2 cellular contexts compared by ENCODE assay signal in the genomic region with DNA sequence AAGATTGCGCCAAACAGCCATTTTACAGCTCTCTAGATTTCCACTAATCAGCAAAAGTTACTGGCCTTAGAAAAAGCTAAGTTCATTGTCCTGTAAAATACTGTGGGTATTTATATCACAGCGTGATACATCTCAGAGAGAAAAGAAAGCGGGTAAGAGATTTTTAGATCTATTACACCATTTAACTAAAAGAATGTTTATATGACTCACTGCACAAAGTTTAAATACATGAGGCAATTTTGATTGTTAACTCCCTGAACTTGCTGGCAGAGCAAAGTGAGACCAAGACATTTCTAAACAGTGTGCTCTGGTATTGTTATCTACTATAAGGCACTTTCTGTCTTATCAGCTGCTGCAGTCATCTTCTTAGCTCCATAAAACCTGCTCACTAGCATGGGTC.
TF ChIP-seq lines count a peak whose summit lies in the region.

No MANE protein-coding gene starts in this region.

TF ChIP-seq in WTC11, 78 proteins besides CTCF, POLR2A, EP300 and RAD21 (continued from another document):
- TF ChIP-seq, protein P1, sequence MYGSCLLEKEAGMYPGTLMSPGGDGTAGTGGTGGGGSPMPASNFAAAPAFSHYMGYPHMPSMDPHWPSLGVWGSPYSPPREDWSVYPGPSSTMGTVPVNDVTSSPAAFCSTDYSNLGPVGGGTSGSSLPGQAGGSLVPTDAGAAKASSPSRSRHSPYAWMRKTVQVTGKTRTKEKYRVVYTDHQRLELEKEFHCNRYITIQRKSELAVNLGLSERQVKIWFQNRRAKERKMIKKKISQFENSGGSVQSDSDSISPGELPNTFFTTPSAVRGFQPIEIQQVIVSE (CRISPR knock-in tag; IDR thresholded peaks at IDR 0.05; ENCODE audit: borderline replicate concordance): no peak
- TF ChIP-seq, protein P2, sequence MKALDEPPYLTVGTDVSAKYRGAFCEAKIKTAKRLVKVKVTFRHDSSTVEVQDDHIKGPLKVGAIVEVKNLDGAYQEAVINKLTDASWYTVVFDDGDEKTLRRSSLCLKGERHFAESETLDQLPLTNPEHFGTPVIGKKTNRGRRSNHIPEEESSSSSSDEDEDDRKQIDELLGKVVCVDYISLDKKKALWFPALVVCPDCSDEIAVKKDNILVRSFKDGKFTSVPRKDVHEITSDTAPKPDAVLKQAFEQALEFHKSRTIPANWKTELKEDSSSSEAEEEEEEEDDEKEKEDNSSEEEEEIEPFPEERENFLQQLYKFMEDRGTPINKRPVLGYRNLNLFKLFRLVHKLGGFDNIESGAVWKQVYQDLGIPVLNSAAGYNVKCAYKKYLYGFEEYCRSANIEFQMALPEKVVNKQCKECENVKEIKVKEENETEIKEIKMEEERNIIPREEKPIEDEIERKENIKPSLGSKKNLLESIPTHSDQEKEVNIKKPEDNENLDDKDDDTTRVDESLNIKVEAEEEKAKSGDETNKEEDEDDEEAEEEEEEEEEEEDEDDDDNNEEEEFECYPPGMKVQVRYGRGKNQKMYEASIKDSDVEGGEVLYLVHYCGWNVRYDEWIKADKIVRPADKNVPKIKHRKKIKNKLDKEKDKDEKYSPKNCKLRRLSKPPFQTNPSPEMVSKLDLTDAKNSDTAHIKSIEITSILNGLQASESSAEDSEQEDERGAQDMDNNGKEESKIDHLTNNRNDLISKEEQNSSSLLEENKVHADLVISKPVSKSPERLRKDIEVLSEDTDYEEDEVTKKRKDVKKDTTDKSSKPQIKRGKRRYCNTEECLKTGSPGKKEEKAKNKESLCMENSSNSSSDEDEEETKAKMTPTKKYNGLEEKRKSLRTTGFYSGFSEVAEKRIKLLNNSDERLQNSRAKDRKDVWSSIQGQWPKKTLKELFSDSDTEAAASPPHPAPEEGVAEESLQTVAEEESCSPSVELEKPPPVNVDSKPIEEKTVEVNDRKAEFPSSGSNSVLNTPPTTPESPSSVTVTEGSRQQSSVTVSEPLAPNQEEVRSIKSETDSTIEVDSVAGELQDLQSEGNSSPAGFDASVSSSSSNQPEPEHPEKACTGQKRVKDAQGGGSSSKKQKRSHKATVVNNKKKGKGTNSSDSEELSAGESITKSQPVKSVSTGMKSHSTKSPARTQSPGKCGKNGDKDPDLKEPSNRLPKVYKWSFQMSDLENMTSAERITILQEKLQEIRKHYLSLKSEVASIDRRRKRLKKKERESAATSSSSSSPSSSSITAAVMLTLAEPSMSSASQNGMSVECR (CRISPR knock-in tag; IDR thresholded peaks at IDR 0.05; ENCODE audit: borderline replicate concordance): no peak
- TF ChIP-seq, protein P3, sequence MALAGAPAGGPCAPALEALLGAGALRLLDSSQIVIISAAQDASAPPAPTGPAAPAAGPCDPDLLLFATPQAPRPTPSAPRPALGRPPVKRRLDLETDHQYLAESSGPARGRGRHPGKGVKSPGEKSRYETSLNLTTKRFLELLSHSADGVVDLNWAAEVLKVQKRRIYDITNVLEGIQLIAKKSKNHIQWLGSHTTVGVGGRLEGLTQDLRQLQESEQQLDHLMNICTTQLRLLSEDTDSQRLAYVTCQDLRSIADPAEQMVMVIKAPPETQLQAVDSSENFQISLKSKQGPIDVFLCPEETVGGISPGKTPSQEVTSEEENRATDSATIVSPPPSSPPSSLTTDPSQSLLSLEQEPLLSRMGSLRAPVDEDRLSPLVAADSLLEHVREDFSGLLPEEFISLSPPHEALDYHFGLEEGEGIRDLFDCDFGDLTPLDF (CRISPR knock-in tag; IDR thresholded peaks at IDR 0.05): no peak
- TF ChIP-seq RORB (CRISPR knock-in tag; IDR thresholded peaks at IDR 0.05): no peak
- no peak for TF ChIP-seq FOXK1 (CRISPR knock-in tag; IDR thresholded peaks at IDR 0.05)
- no peak for TF ChIP-seq IRF2 (CRISPR knock-in tag; IDR thresholded peaks at IDR 0.05; ENCODE audit: borderline replicate concordance, low read depth)
- no peak for TF ChIP-seq GRHL2 (CRISPR knock-in tag; IDR thresholded peaks at IDR 0.05; ENCODE audit: insufficient replicate concordance, severe bottlenecking)
- TF ChIP-seq KAT7 (CRISPR knock-in tag; IDR thresholded peaks at IDR 0.05; ENCODE audit: borderline replicate concordance): no peak
- TF ChIP-seq TEAD4 (CRISPR knock-in tag; IDR thresholded peaks at IDR 0.05): no peak
- no peak for TF ChIP-seq PRRX2 (CRISPR knock-in tag; IDR thresholded peaks at IDR 0.05)
- TF ChIP-seq, protein P4, sequence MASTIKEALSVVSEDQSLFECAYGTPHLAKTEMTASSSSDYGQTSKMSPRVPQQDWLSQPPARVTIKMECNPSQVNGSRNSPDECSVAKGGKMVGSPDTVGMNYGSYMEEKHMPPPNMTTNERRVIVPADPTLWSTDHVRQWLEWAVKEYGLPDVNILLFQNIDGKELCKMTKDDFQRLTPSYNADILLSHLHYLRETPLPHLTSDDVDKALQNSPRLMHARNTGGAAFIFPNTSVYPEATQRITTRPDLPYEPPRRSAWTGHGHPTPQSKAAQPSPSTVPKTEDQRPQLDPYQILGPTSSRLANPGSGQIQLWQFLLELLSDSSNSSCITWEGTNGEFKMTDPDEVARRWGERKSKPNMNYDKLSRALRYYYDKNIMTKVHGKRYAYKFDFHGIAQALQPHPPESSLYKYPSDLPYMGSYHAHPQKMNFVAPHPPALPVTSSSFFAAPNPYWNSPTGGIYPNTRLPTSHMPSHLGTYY (CRISPR knock-in tag; IDR thresholded peaks at IDR 0.05): no peak
- TF ChIP-seq, protein P5, sequence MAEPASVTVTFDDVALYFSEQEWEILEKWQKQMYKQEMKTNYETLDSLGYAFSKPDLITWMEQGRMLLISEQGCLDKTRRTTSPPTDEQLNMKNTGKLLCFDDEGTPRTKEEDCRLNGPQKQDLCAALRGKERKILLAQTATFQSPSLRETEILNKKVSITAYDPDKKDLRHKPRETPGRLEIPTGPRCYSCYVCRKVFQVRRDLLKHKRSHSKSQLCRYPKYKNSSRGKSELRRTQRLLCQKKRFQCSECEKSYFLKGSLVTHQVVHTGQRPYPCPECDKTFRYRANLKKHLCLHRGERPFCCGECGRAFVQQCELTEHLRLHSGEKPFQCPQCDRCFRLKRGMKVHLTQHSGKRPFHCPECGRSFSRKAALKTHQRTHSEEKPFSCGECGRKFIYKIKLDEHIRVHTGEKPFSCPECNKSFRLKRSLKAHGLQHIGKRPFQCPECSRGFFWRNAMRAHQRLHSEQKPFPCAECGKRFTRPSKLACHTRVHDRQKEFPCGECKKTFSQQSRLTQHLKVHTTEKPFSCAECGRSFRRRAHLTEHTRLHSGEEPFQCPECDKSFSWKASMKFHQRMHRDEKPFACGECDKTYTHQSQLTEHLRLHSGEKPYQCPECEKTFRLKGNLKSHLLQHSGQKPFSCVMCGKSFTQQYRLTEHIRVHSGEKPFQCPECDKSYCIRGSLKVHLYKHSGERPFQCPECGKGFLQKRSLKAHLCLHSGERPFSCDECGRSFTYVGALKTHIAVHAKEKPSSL (CRISPR knock-in tag; conservative IDR thresholded peaks at IDR 0.05): no peak
- TF ChIP-seq ZNF396 (CRISPR knock-in tag; IDR thresholded peaks at IDR 0.05; ENCODE audit: borderline replicate concordance): no peak
- no peak for TF ChIP-seq EMX1 (CRISPR knock-in tag; IDR thresholded peaks at IDR 0.05)

TF ChIP-seq in SK-N-SH treated with all-trans-retinoic acid at 6 μM for 48 hours, 23 proteins besides CTCF, POLR2A, EP300 and RAD21 (continued from another document):
- TF ChIP-seq, protein P6, sequence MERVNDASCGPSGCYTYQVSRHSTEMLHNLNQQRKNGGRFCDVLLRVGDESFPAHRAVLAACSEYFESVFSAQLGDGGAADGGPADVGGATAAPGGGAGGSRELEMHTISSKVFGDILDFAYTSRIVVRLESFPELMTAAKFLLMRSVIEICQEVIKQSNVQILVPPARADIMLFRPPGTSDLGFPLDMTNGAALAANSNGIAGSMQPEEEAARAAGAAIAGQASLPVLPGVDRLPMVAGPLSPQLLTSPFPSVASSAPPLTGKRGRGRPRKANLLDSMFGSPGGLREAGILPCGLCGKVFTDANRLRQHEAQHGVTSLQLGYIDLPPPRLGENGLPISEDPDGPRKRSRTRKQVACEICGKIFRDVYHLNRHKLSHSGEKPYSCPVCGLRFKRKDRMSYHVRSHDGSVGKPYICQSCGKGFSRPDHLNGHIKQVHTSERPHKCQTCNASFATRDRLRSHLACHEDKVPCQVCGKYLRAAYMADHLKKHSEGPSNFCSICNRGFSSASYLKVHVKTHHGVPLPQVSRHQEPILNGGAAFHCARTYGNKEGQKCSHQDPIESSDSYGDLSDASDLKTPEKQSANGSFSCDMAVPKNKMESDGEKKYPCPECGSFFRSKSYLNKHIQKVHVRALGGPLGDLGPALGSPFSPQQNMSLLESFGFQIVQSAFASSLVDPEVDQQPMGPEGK (CRISPR knock-in tag; IDR thresholded peaks at IDR 0.05; ENCODE audit: borderline replicate concordance): no peak
- TF ChIP-seq OSR1 (CRISPR knock-in tag; IDR thresholded peaks at IDR 0.05): no peak
- no peak for TF ChIP-seq PPARA (CRISPR knock-in tag; IDR thresholded peaks at IDR 0.05; ENCODE audit: borderline replicate concordance)
- TF ChIP-seq TCF4 (CRISPR knock-in tag; IDR thresholded peaks at IDR 0.05; ENCODE audit: borderline replicate concordance): no peak
- TF ChIP-seq, protein P7, sequence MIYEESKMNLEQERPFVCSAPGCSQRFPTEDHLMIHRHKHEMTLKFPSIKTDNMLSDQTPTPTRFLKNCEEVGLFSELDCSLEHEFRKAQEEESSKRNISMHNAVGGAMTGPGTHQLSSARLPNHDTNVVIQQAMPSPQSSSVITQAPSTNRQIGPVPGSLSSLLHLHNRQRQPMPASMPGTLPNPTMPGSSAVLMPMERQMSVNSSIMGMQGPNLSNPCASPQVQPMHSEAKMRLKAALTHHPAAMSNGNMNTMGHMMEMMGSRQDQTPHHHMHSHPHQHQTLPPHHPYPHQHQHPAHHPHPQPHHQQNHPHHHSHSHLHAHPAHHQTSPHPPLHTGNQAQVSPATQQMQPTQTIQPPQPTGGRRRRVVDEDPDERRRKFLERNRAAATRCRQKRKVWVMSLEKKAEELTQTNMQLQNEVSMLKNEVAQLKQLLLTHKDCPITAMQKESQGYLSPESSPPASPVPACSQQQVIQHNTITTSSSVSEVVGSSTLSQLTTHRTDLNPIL (CRISPR knock-in tag; IDR thresholded peaks at IDR 0.05; ENCODE audit: low read depth): no peak
- TF ChIP-seq TOX (CRISPR knock-in tag; IDR thresholded peaks at IDR 0.05; ENCODE audit: borderline replicate concordance): no peak
- TF ChIP-seq ZFP30 (CRISPR knock-in tag; IDR thresholded peaks at IDR 0.05): no peak
- no peak for TF ChIP-seq ZNF70 (CRISPR knock-in tag; IDR thresholded peaks at IDR 0.05)
- no peak for TF ChIP-seq ZC3H10 (CRISPR knock-in tag; IDR thresholded peaks at IDR 0.05)
